1 cellular context compared by ENCODE assay signal in the genomic region with DNA sequence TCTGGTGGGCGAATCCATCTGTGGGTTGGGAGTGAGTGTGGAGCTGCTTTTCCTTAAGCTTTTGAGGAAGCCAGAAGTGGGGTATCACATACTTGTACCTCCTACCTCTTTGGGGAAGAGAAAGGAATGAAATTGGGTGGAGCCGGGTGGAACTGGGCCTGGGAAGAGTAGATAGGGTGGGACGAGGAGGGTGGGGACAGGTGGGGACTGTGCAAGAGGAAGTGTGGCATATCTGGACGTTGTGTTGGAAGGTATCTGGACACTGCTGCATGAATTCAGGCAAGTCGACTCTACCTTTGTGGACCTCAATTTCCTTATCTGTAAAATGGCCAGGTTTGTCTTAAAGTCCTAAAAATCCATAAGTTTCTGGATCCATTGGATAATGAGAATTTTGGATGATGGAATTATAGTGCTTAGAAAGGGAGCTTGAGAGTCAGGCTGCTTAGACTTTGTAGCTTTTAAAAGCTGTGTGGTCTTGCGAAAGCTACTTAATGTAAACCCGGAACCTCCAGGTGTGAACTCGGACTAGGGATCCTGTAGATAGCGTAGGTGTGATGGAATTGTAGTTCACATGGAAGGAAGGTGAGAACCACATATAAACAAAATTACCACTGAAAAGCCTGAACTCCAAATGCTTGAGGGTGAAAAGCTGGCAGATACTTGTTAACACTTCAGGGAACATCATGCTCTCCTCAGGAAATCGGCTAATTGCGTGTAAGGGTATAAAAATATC.
TF ChIP-seq lines count a peak whose summit lies in the region.

No MANE protein-coding gene starts in this region.

TF ChIP-seq in K562, 482 proteins besides CTCF, POLR2A, EP300 and RAD21:
- TF ChIP-seq ZNF174 (CRISPR knock-in tag; IDR thresholded peaks at IDR 0.05) (no peak), PHF20 (IDR thresholded peaks at IDR 0.05; ENCODE audit: partially characterized antibody) (no peak), DDX20 (tag; IDR thresholded peaks at IDR 0.05; ENCODE audit: low read depth) (no peak), CC2D1A (IDR thresholded peaks at IDR 0.05) (no peak), TCF7 (IDR thresholded peaks at IDR 0.05; ENCODE audit: borderline replicate concordance) (no peak), ETV1 (tag; conservative IDR thresholded peaks at IDR 0.05; ENCODE audit: low read depth) (no peak), ARNT (IDR thresholded peaks at IDR 0.05) (no peak), PRMT5 (CRISPR knock-in tag; IDR thresholded peaks at IDR 0.05) (no peak), FOXA1 (IDR thresholded peaks at IDR 0.05; ENCODE audit: borderline replicate concordance) (no peak), ZNF143 (CRISPR knock-in tag; IDR thresholded peaks at IDR 0.05) (no peak), RBM25 (IDR thresholded peaks at IDR 0.05; ENCODE audit: low read depth, low read length, severe bottlenecking) (peak; percentile 55), ZNF76 (CRISPR knock-in tag; IDR thresholded peaks at IDR 0.05; ENCODE audit: borderline replicate concordance) (no peak), SRSF7 (optimal IDR thresholded peaks at IDR 0.05; ENCODE audit: low read depth, low read length) (no peak), MIER1 (IDR thresholded peaks at IDR 0.05; ENCODE audit: low read depth) (no peak), ZNF274 (IDR thresholded peaks at IDR 0.05; ENCODE audit: borderline replicate concordance, low read depth, low read length) (no peak), ZSCAN32 (CRISPR knock-in tag; IDR thresholded peaks at IDR 0.05) (no peak), BCOR (IDR thresholded peaks at IDR 0.05) (peak; percentile 64; the same call in 1 of the 2 replicates), CBX5 (IDR thresholded peaks at IDR 0.05; ENCODE audit: borderline replicate concordance, low read depth) (no peak), PHF8 (IDR thresholded peaks at IDR 0.05; ENCODE audit: borderline replicate concordance, low read length) (no peak), TCF3 (CRISPR knock-in tag; IDR thresholded peaks at IDR 0.05) (0 out of 2 replicates have a peak, but pooled peaks have one; percentile 8), SPI1 (IDR thresholded peaks at IDR 0.05; ENCODE audit: borderline replicate concordance, low read depth, low read length) (peak; percentile 32; the same call in 1 of the 2 replicates), MTF1 (CRISPR knock-in tag; IDR thresholded peaks at IDR 0.05; ENCODE audit: borderline replicate concordance) (no peak)
- TF ChIP-seq, protein P1, sequence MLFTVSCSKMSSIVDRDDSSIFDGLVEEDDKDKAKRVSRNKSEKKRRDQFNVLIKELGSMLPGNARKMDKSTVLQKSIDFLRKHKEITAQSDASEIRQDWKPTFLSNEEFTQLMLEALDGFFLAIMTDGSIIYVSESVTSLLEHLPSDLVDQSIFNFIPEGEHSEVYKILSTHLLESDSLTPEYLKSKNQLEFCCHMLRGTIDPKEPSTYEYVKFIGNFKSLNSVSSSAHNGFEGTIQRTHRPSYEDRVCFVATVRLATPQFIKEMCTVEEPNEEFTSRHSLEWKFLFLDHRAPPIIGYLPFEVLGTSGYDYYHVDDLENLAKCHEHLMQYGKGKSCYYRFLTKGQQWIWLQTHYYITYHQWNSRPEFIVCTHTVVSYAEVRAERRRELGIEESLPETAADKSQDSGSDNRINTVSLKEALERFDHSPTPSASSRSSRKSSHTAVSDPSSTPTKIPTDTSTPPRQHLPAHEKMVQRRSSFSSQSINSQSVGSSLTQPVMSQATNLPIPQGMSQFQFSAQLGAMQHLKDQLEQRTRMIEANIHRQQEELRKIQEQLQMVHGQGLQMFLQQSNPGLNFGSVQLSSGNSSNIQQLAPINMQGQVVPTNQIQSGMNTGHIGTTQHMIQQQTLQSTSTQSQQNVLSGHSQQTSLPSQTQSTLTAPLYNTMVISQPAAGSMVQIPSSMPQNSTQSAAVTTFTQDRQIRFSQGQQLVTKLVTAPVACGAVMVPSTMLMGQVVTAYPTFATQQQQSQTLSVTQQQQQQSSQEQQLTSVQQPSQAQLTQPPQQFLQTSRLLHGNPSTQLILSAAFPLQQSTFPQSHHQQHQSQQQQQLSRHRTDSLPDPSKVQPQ (CRISPR knock-in tag; IDR thresholded peaks at IDR 0.05; ENCODE audit: borderline replicate concordance), result no peak
- TF ChIP-seq, protein P2, sequence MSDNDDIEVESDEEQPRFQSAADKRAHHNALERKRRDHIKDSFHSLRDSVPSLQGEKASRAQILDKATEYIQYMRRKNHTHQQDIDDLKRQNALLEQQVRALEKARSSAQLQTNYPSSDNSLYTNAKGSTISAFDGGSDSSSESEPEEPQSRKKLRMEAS (CRISPR knock-in tag; IDR thresholded peaks at IDR 0.05), result no peak
- TF ChIP-seq, protein P3, sequence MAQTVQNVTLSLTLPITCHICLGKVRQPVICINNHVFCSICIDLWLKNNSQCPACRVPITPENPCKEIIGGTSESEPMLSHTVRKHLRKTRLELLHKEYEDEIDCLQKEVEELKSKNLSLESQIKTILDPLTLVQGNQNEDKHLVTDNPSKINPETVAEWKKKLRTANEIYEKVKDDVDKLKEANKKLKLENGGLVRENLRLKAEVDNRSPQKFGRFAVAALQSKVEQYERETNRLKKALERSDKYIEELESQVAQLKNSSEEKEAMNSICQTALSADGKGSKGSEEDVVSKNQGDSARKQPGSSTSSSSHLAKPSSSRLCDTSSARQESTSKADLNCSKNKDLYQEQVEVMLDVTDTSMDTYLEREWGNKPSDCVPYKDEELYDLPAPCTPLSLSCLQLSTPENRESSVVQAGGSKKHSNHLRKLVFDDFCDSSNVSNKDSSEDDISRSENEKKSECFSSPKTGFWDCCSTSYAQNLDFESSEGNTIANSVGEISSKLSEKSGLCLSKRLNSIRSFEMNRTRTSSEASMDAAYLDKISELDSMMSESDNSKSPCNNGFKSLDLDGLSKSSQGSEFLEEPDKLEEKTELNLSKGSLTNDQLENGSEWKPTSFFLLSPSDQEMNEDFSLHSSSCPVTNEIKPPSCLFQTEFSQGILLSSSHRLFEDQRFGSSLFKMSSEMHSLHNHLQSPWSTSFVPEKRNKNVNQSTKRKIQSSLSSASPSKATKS (CRISPR knock-in tag; IDR thresholded peaks at IDR 0.05), result no peak
- TF ChIP-seq, protein P4, sequence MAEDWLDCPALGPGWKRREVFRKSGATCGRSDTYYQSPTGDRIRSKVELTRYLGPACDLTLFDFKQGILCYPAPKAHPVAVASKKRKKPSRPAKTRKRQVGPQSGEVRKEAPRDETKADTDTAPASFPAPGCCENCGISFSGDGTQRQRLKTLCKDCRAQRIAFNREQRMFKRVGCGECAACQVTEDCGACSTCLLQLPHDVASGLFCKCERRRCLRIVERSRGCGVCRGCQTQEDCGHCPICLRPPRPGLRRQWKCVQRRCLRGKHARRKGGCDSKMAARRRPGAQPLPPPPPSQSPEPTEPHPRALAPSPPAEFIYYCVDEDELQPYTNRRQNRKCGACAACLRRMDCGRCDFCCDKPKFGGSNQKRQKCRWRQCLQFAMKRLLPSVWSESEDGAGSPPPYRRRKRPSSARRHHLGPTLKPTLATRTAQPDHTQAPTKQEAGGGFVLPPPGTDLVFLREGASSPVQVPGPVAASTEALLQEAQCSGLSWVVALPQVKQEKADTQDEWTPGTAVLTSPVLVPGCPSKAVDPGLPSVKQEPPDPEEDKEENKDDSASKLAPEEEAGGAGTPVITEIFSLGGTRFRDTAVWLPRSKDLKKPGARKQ (CRISPR knock-in tag; IDR thresholded peaks at IDR 0.05), result no peak
